Comparison of ENCODE assay signal across 8 cellular contexts in the genomic region with DNA sequence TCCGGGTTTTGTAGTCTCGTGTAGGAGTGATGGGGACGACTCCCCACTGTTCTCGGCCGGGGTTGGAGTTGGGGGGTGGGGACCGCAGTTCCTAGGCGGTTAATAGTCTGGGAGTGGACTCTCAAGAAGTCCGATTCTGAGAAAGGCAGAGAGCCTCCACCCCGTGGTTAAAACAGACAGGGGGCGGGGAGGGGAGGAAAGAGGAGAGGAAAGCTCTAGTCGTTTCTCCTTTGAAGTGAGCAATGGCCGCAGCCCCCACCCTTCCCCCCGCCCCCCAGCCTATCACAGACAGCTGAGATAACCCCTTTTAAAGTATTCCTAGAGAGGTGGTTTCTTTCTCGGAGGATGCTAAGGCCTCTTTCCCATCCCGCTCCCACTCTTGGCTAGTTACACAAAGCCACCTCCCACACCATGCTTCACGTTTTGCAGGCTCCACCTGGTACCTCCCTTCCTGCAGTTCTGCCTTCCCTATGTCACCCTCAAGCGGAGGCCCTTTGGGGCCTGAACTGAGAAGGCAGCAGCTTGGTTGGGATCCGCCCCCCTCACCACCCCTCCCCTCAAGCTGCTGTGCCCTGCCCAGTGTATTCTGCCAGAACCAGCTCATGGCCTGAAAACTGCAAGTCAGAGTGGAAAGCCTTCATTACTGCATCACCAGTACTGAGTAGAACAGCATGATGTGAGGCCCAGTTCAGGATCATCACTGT. TPM values are rescaled to one million over a fixed set of nuclear protein-coding genes. Genes with fewer than 3 reads are reported as not detected.
DNase-seq lines count a peak whose midpoint lies in the region; ATAC-seq and TF ChIP-seq lines count a peak whose summit lies in the region.

No MANE protein-coding gene starts in this region.

- CTCF ChIA-PET in AG04450 (lab: Charles Lee), result interaction anchor here (0.8 to 5.1 kb wide), 9 partner anchors 17 to 100 kb away, joined by 3 to 26 read pairs (median 6); partner anchors contain the start of gene MLF2

- peak overlapping the region; percentile 92 for H3K27ac ChIP-seq in AG04450 (ENCODE audit: low read depth, low read length)

- H3K9me3 ChIP-seq in AG04450 (ENCODE audit: control insufficient read depth, insufficient read depth, low read length), result no peaks in the 10 kb centered on the region; the same call in 1 of the 2 replicates

- DNase-seq in AG04450 (ENCODE audit: low read depth, low spot score), result no peak
- DNase-seq in HFF-Myc (ENCODE audit: extremely low read depth, low read depth), result no peak
- DNase-seq in T-helper 9 cell, result peak; percentile 39
- DNase-seq in iris pigment epithelial cell (ENCODE audit: low read depth), result peak; percentile 85
- DNase-seq in stimulated activated CD4-positive, alpha-beta T cell treated with anti-CD3 and anti-CD28 coated beads, Interleukin-15, amount 100 ng/mL, for 24 hours, result peak; percentile 87

- ATAC-seq in GM18858 (IDR thresholded peaks at IDR 0.05; ENCODE audit: unreplicated experiment) (no peak), HG03280 (IDR thresholded peaks at IDR 0.05; ENCODE audit: unreplicated experiment) (no peak)

- peaks cover 6% of the 10 kb centered on the region for H3K27me3 Mint-ChIP-seq in brain

- peak overlapping the region; percentile 89 to 100 (median 93) for H3K4me3 Mint-ChIP-seq in brain

- H3K36me3 Mint-ChIP-seq in brain, result peaks cover 33% of the 10 kb centered on the region

- H3K9me3 Mint-ChIP-seq in brain, result no peaks in the 10 kb centered on the region

- TF ChIP-seq CTCF in AG04450 (IDR thresholded peaks at IDR 0.05; ENCODE audit: low read depth, low read length) (no peak), HFF-Myc (IDR thresholded peaks at IDR 0.05; ENCODE audit: low read depth, low read length, missing control alignments) (no peak), brain (conservative IDR thresholded peaks at IDR 0.05) (no peak)

- H3K4me3 ChIP-seq in AG04450 (ENCODE audit: low read depth, low read length) (peak overlapping the region; percentile 77), HFF-Myc (replicated peaks; ENCODE audit: low read depth, low read length) (peak overlapping the region; percentile 69)

- peaks cover 44% of the 10 kb centered on the region for H3K4me1 Mint-ChIP-seq in brain

- H3K27me3 ChIP-seq in AG04450 (ENCODE audit: control insufficient read depth, insufficient read depth, low read length), result no peaks in the 10 kb centered on the region

- POLR2A ChIA-PET in AG04450 (lab: Yijun Ruan, JAX), result interaction anchor here (0.6 to 3.4 kb wide), 18 partner anchors 8 to 319 kb away, joined by 3 to 57 read pairs (median 5); partner anchors contain the start of genes C12orf57, COPS7A, GAPDH and P3H3

- peak overlapping the region; percentile 97 to 100 (median 99) for H3K27ac Mint-ChIP-seq in brain

RNA-seq across cellular contexts. Expression of gene USP5, which starts 0.9 kb away (rescaled TPM):
- polyA plus RNA-seq in AG04450 (2011; rRNA removed) (47.1 and 54.8 TPM in 2 replicates), brain (ENCODE audit: insufficient read depth, low read depth, low replicate concordance) (106 TPM)
- 96.2 and 123 TPM in 2 replicates for polyA minus RNA-seq in AG04450 (2011; rRNA and poly(A)+ RNA removed)

RNA-seq across cellular contexts. Expression of gene CDCA3, which starts 1.7 kb away (rescaled TPM):
- 11.6 and 12.5 TPM in 2 replicates for polyA plus RNA-seq in AG04450 (2011; rRNA removed)
- polyA minus RNA-seq in AG04450 (2011; rRNA and poly(A)+ RNA removed), result 8.0 and 8.7 TPM in 2 replicates
- 38.2 TPM for polyA plus RNA-seq in brain (ENCODE audit: insufficient read depth, low read depth, low replicate concordance)

RNA-seq across cellular contexts. Expression of gene GNB3, which starts 12.1 kb away (rescaled TPM):
- polyA plus RNA-seq in AG04450 (2011; rRNA removed) (3.4 and 3.6 TPM in 2 replicates), brain (ENCODE audit: insufficient read depth, low read depth, low replicate concordance) (4.8 TPM)
- polyA minus RNA-seq in AG04450 (2011; rRNA and poly(A)+ RNA removed), result 3.8 and 4.4 TPM in 2 replicates

RNA-seq across cellular contexts. Expression of gene TPI1, which starts 14.5 kb away (rescaled TPM):
- 1,246 and 1,347 TPM in 2 replicates for polyA plus RNA-seq in AG04450 (2011; rRNA removed)
- 1,095 and 1,324 TPM in 2 replicates for polyA minus RNA-seq in AG04450 (2011; rRNA and poly(A)+ RNA removed)
- 1,087 TPM for polyA plus RNA-seq in brain (ENCODE audit: insufficient read depth, low read depth, low replicate concordance)

RNA-seq across cellular contexts. Expression of gene SPSB2, which starts 20.3 kb away (rescaled TPM):
- polyA plus RNA-seq in AG04450 (2011; rRNA removed), result 2.6 and 3.7 TPM in 2 replicates
- 2.1 and 2.3 TPM in 2 replicates for polyA minus RNA-seq in AG04450 (2011; rRNA and poly(A)+ RNA removed)
- 6.2 TPM for polyA plus RNA-seq in brain (ENCODE audit: insufficient read depth, low read depth, low replicate concordance)

Comparison
In these comparisons a context has a peak if more than half of its experiments do, and no peak if none do; other contexts are left out.
1. DNase-seq: peak in T-helper 9 cell (single experiment), iris pigment epithelial cell (single experiment) and stimulated activated CD4-positive, alpha-beta T cell treated with anti-CD3 and anti-CD28 coated beads, Interleukin-15, amount 100 ng/mL, for 24 hours (single experiment); none in AG04450 (single experiment) and HFF-Myc (single experiment).